8 cellular contexts compared by ENCODE assay signal in genomic region chr18:55861266-55861665, GRCh38.
A peak's percentile ranks its signal among the peaks of the same experiment; 100 is the strongest.
DNase-seq lines count a peak whose midpoint lies in the region; ATAC-seq, FAIRE-seq and TF ChIP-seq lines count a peak whose summit lies in the region.

No MANE protein-coding gene starts in this region.

- in situ Hi-C loops in GM13976 (cut with MboI; ENCODE audit: low sequenced_read_pairs, unreplicated experiment), result no loop called here

- ATAC-seq in GM21529 (IDR thresholded peaks at IDR 0.05; ENCODE audit: unreplicated experiment) (no peak), GM21367 (IDR thresholded peaks at IDR 0.05; ENCODE audit: unreplicated experiment) (no peak)
- ATAC-seq in natural killer cell treated with Interleukin-12 subunit alpha and Interleukin-12 subunit beta and Interleukin-15 and Interleukin-18, amount 100 ng/mL, for 72 hours, result no peak

- H3K9me3 Mint-ChIP-seq in natural killer cell treated with Interleukin-12 subunit alpha and Interleukin-12 subunit beta and Interleukin-15 and Interleukin-18, amount 100 ng/mL, for 72 hours, result no peaks in the 10 kb centered on the region

- TF ChIP-seq CTCF in AG09319 (IDR thresholded peaks at IDR 0.05; ENCODE audit: low read depth, low read length) (peak; percentile 75), LNCAP (IDR thresholded peaks at IDR 0.05) (peak; percentile 65), bronchial epithelial cell (IDR thresholded peaks at IDR 0.05; ENCODE audit: insufficient read depth, low read length, severe bottlenecking) (peak; percentile 53), GM13976 (IDR thresholded peaks at IDR 0.05; ENCODE audit: borderline replicate concordance, control extremely low read depth, extremely low read depth, insufficient read depth, missing control alignments) (no peak)

- H3K4me3 Mint-ChIP-seq in natural killer cell treated with Interleukin-12 subunit alpha and Interleukin-12 subunit beta and Interleukin-15 and Interleukin-18, amount 100 ng/mL, for 72 hours, result no peak overlapping the region

- peak; percentile 76 for FAIRE-seq in bronchial epithelial cell (lab: Jason Lieb, UNC)

- no peaks in the 10 kb centered on the region for H3K36me3 ChIP-seq in bronchial epithelial cell (ENCODE audit: control insufficient read depth, insufficient read depth, low read length)

- H3K27ac Mint-ChIP-seq in natural killer cell treated with Interleukin-12 subunit alpha and Interleukin-12 subunit beta and Interleukin-15 and Interleukin-18, amount 100 ng/mL, for 72 hours, result no peak overlapping the region

- H3K27me3 ChIP-seq in bronchial epithelial cell (ENCODE audit: control insufficient read depth, insufficient read depth, low read length), result no peaks in the 10 kb centered on the region

- H3K4me1 Mint-ChIP-seq in natural killer cell treated with Interleukin-12 subunit alpha and Interleukin-12 subunit beta and Interleukin-15 and Interleukin-18, amount 100 ng/mL, for 72 hours (ENCODE audit: low read depth in 2 of 2), result no peaks in the 10 kb centered on the region

- DNase-seq in AG09319 (ENCODE audit: extremely low read depth, low read depth) (peak; percentile 23), bronchial epithelial cell (ENCODE audit: low read depth) (peak; percentile 45), left kidney (ENCODE audit: low read depth, low spot score) (peak; percentile 34), GM13976 (ENCODE audit: low spot score) (no peak)
- DNase-seq in natural killer cell treated with Interleukin-12 subunit alpha and Interleukin-12 subunit beta and Interleukin-15 and Interleukin-18, amount 100 ng/mL, for 72 hours (ENCODE audit: low spot score), result no peak

- H3K27me3 Mint-ChIP-seq in natural killer cell treated with Interleukin-12 subunit alpha and Interleukin-12 subunit beta and Interleukin-15 and Interleukin-18, amount 100 ng/mL, for 72 hours, result peaks cover 7 to 8% of the 10 kb centered on the region in 2 donors

- no peak overlapping the region for H3K4me3 ChIP-seq in bronchial epithelial cell (ENCODE audit: low read depth, low read length)

- no peaks in the 10 kb centered on the region for H3K36me3 Mint-ChIP-seq in natural killer cell treated with Interleukin-12 subunit alpha and Interleukin-12 subunit beta and Interleukin-15 and Interleukin-18, amount 100 ng/mL, for 72 hours

Comparison
In these comparisons a context has a peak if more than half of its experiments do, and no peak if none do; other contexts are left out.
1. DNase-seq: peak in AG09319 (single experiment), bronchial epithelial cell (single experiment) and left kidney (single experiment); none in GM13976 (single experiment) and natural killer cell treated with Interleukin-12 subunit alpha and Interleukin-12 subunit beta and Interleukin-15 and Interleukin-18, amount 100 ng/mL, for 72 hours (single experiment).